2 cellular contexts compared by ENCODE assay signal in the genomic region with DNA sequence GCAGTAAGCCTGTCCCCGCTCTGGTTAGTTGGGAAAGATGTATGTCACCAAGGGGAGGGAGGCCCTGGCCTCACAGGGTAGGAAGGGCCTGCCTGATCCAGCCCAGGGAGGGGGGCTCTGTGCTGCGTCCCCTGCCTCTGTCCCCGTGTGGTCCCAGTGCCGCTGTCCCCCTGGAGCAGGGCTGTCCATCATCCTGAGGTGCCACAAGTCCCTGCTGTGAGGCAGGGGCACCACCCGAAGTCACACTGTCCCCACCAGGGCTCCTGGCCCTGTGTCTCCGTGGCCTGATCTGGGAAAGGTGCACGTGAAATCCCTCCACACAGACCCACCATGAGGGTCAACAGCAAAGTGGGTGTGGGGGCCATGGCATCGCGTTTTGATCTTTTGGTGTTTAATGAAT.
TF ChIP-seq lines count a peak whose summit lies in the region.

No MANE protein-coding gene starts in this region.

TF ChIP-seq in IMR-90, 13 proteins besides CTCF, POLR2A, EP300 and RAD21:
- TF ChIP-seq MAZ (IDR thresholded peaks at IDR 0.05; ENCODE audit: borderline replicate concordance, low read depth, low read length) (no peak), MXI1 (IDR thresholded peaks at IDR 0.05; ENCODE audit: borderline replicate concordance, low read depth, low read length) (no peak), MAFK (IDR thresholded peaks at IDR 0.05; ENCODE audit: low read depth, low read length) (no peak), NFE2L2 (IDR thresholded peaks at IDR 0.05; ENCODE audit: low read depth, low read length) (no peak), FOS (IDR thresholded peaks at IDR 0.05; ENCODE audit: low read depth, low read length) (no peak), RCOR1 (IDR thresholded peaks at IDR 0.05; ENCODE audit: insufficient replicate concordance, low read length) (no peak), CEBPB (IDR thresholded peaks at IDR 0.05; ENCODE audit: low read depth, low read length) (no peak), BHLHE40 (IDR thresholded peaks at IDR 0.05; ENCODE audit: low read depth, low read length) (no peak)
- TF ChIP-seq, protein P1, sequence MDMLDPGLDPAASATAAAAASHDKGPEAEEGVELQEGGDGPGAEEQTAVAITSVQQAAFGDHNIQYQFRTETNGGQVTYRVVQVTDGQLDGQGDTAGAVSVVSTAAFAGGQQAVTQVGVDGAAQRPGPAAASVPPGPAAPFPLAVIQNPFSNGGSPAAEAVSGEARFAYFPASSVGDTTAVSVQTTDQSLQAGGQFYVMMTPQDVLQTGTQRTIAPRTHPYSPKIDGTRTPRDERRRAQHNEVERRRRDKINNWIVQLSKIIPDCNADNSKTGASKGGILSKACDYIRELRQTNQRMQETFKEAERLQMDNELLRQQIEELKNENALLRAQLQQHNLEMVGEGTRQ (IDR thresholded peaks at IDR 0.05; ENCODE audit: low read depth, low read length): no peak
- TF ChIP-seq, protein P2, sequence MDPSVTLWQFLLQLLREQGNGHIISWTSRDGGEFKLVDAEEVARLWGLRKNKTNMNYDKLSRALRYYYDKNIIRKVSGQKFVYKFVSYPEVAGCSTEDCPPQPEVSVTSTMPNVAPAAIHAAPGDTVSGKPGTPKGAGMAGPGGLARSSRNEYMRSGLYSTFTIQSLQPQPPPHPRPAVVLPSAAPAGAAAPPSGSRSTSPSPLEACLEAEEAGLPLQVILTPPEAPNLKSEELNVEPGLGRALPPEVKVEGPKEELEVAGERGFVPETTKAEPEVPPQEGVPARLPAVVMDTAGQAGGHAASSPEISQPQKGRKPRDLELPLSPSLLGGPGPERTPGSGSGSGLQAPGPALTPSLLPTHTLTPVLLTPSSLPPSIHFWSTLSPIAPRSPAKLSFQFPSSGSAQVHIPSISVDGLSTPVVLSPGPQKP (IDR thresholded peaks at IDR 0.05; ENCODE audit: borderline replicate concordance, low read depth, low read length): no peak

TF ChIP-seq in H1, 55 proteins besides CTCF, POLR2A, EP300 and RAD21:
- no peak for TF ChIP-seq CTBP2 (IDR thresholded peaks at IDR 0.05; ENCODE audit: borderline replicate concordance, insufficient read depth, insufficient read length, low read length)
- no peak for TF ChIP-seq EZH2 (IDR thresholded peaks at IDR 0.05; ENCODE audit: low read depth, low read length, severe bottlenecking)
- TF ChIP-seq, protein P3, sequence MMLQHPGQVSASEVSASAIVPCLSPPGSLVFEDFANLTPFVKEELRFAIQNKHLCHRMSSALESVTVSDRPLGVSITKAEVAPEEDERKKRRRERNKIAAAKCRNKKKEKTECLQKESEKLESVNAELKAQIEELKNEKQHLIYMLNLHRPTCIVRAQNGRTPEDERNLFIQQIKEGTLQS (IDR thresholded peaks at IDR 0.05; ENCODE audit: insufficient read depth, low read depth, low read length): no peak
- no peak for TF ChIP-seq NANOG (IDR thresholded peaks at IDR 0.05; ENCODE audit: insufficient read depth, low read depth, low read length, poor library complexity, severe bottlenecking)
- no peak for TF ChIP-seq SIN3A (conservative IDR thresholded peaks at IDR 0.05 in 1 of 2, IDR thresholded peaks at IDR 0.05 in 1 of 2; ENCODE audit: low read depth in 1 of 2, low read length in 2 of 2)
- no peak for TF ChIP-seq TBP (IDR thresholded peaks at IDR 0.05; ENCODE audit: low read depth, low read length)
- TF ChIP-seq GABPA (IDR thresholded peaks at IDR 0.05; ENCODE audit: borderline replicate concordance, insufficient read depth, low read length): no peak
- TF ChIP-seq POLR2AphosphoS5 (IDR thresholded peaks at IDR 0.05; ENCODE audit: low read depth, low read length): no peak
- no peak for TF ChIP-seq ZNF274 (IDR thresholded peaks at IDR 0.05; ENCODE audit: borderline replicate concordance, extremely low read depth, low read length)
- TF ChIP-seq, protein P4, sequence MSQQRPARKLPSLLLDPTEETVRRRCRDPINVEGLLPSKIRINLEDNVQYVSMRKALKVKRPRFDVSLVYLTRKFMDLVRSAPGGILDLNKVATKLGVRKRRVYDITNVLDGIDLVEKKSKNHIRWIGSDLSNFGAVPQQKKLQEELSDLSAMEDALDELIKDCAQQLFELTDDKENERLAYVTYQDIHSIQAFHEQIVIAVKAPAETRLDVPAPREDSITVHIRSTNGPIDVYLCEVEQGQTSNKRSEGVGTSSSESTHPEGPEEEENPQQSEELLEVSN (IDR thresholded peaks at IDR 0.05): no peak
- no peak for TF ChIP-seq SP2 (IDR thresholded peaks at IDR 0.05; ENCODE audit: low read length)
- TF ChIP-seq CHD7 (IDR thresholded peaks at IDR 0.05; ENCODE audit: insufficient replicate concordance, low read length): no peak
- TF ChIP-seq SP1 (IDR thresholded peaks at IDR 0.05; ENCODE audit: low read depth, low read length): no peak
TF ChIP-seq in H1: peak in this region for 0.
